In genomic region chr18:60123031-60123430, GRCh38 we compare ENCODE assay signal across 23 cellular contexts.
"Had no signal": no experiment of that assay in that cellular context is flagged by ENCODE, and none has a peak within 500 bp of the region (broad histone marks: within the 10 kb centered on the region; RNA-seq: fewer than 3 reads in every experiment).

No MANE protein-coding gene starts in this region.

- H3K27me3 Mint-ChIP-seq: activated CD4-positive, alpha-beta memory T cell treated with anti-CD3 and anti-CD28 coated beads, Interleukin-2, amount 10 ng/mL, durations not matched to agents 7 days and 5 days; activated naive CD8-positive, alpha-beta T cell treated with anti-CD3 and anti-CD28 coated beads, Interleukin-2, amount 10 ng/mL, durations not matched to agents 7 days and 5 days; central memory CD8-positive, alpha-beta T cell had no signal

- ATAC-seq: activated T-cell treated with anti-CD3 and anti-CD28 coated beads, Interleukin-2, amount 50 U/mL, for 72 hours had no signal

- DNase-seq: activated CD4-positive, alpha-beta memory T cell treated with anti-CD3 and anti-CD28 coated beads, Interleukin-2, amount 10 ng/mL, durations not matched to agents 7 days and 5 days; activated CD4-positive, alpha-beta T cell treated with anti-CD3 and anti-CD28 coated beads, Interleukin-2, amount 50 U/mL, for 1 hour; activated CD4-positive, CD25-positive, alpha-beta regulatory T cell; activated naive CD4-positive, alpha-beta T cell treated with anti-CD3 and anti-CD28 coated beads, Interleukin-2, amount 50 U/mL, for 16 hours; activated naive CD8-positive, alpha-beta T cell treated with anti-CD3 and anti-CD28 coated beads, Interleukin-2, amount 10 ng/mL, durations not matched to agents 7 days and 5 days; activated T-cell treated with anti-CD3 and anti-CD28 coated beads, Interleukin-2, amount 50 U/mL, for 72 hours; adrenal gland; aorta; MG63; NCI-H1092 treated with DMSO at 0.1 percent for 48 hours; NCI-H1436; NCI-H1694 treated with DMSO at 0.1 percent for 48 hours; NCI-H2029 treated with DMSO at 0.1 percent for 48 hours; NCI-H345; NCI-H510A treated with DMSO at 0.1 percent for 48 hours; PC-9; SIG-M5; T-helper 1 cell had no signal

- H3K4me3 Mint-ChIP-seq: activated CD4-positive, alpha-beta memory T cell treated with anti-CD3 and anti-CD28 coated beads, Interleukin-2, amount 10 ng/mL, durations not matched to agents 7 days and 5 days; activated naive CD8-positive, alpha-beta T cell treated with anti-CD3 and anti-CD28 coated beads, Interleukin-2, amount 10 ng/mL, durations not matched to agents 7 days and 5 days; activated T-cell treated with anti-CD3 and anti-CD28 coated beads, Interleukin-2, amount 50 U/mL, for 72 hours; central memory CD8-positive, alpha-beta T cell had no signal

- H3K9me3 Mint-ChIP-seq: activated CD4-positive, alpha-beta memory T cell treated with anti-CD3 and anti-CD28 coated beads, Interleukin-2, amount 10 ng/mL, durations not matched to agents 7 days and 5 days; activated naive CD8-positive, alpha-beta T cell treated with anti-CD3 and anti-CD28 coated beads, Interleukin-2, amount 10 ng/mL, durations not matched to agents 7 days and 5 days; activated T-helper 2 cell treated with anti-CD3 and anti-CD28 coated beads, Interferon-gamma antibody, Interleukin-2, Interleukin-4, amounts not matched to agents 10 μg/mL and 5 μg/mL and 100 μg/mL, durations not matched to agents 14 hours and 24 hours and 36 hours; central memory CD8-positive, alpha-beta T cell had no signal

- H3K27ac ChIP-seq: adrenal gland, breast epithelium, PC-9, SK-N-MC, VCaP had no signal

- H3K36me3 Mint-ChIP-seq: activated naive CD8-positive, alpha-beta T cell treated with anti-CD3 and anti-CD28 coated beads, Interleukin-2, amount 10 ng/mL, durations not matched to agents 7 days and 5 days had no signal

- H3K27ac Mint-ChIP-seq: activated CD4-positive, alpha-beta memory T cell treated with anti-CD3 and anti-CD28 coated beads, Interleukin-2, amount 10 ng/mL, durations not matched to agents 7 days and 5 days; activated naive CD8-positive, alpha-beta T cell treated with anti-CD3 and anti-CD28 coated beads, Interleukin-2, amount 10 ng/mL, durations not matched to agents 7 days and 5 days; activated T-cell treated with anti-CD3 and anti-CD28 coated beads, Interleukin-2, amount 50 U/mL, for 72 hours; activated T-helper 2 cell treated with anti-CD3 and anti-CD28 coated beads, Interferon-gamma antibody, Interleukin-2, Interleukin-4, amounts not matched to agents 10 μg/mL and 5 μg/mL and 100 μg/mL, durations not matched to agents 14 hours and 24 hours and 36 hours had no signal

- H3K27me3 ChIP-seq: adrenal gland, breast epithelium, MG63 had no signal

- H3K4me1 Mint-ChIP-seq: activated CD4-positive, alpha-beta memory T cell treated with anti-CD3 and anti-CD28 coated beads, Interleukin-2, amount 10 ng/mL, durations not matched to agents 7 days and 5 days; activated naive CD8-positive, alpha-beta T cell treated with anti-CD3 and anti-CD28 coated beads, Interleukin-2, amount 10 ng/mL, durations not matched to agents 7 days and 5 days; central memory CD8-positive, alpha-beta T cell had no signal

- H3K4me3 ChIP-seq: adrenal gland, breast epithelium, MG63, PC-9, SK-N-MC had no signal
